ENCODE assay signal across 11 cellular contexts in genomic region chr1:29736582-29737188, GRCh38.
DNase-seq lines count a peak whose midpoint lies in the region; ATAC-seq, FAIRE-seq and TF ChIP-seq lines count a peak whose summit lies in the region.
"Had no signal": no experiment of that assay in that cellular context is flagged by ENCODE, and none has a peak within 500 bp of the region (broad histone marks: within the 10 kb centered on the region; RNA-seq: fewer than 3 reads in every experiment).

No MANE protein-coding gene starts in this region.

- in situ Hi-C loops in HepG2 (cut with HindIII; ENCODE audit: extremely low pct_ligation_motif_present, low pct_unique_long_range_greater_than_20kb), result no loop called here

- TF ChIP-seq EP300 in HepG2 (IDR thresholded peaks at IDR 0.05; ENCODE audit: low read depth in 2 of 2, low read length in 2 of 2), result no peak
- no peak for TF ChIP-seq EP300 in HepG2 (CRISPR knock-in tag; IDR thresholded peaks at IDR 0.05; ENCODE audit: borderline replicate concordance)
- no peak for TF ChIP-seq EP300 in upper lobe of left lung (IDR thresholded peaks at IDR 0.05)

- H3K4me1 ChIP-seq in HepG2 (ENCODE audit: insufficient read depth, low read length) (no peaks in the 10 kb centered on the region), right lobe of liver (no peaks in the 10 kb centered on the region), upper lobe of left lung (no peaks in the 10 kb centered on the region)

- H3K9me3 ChIP-seq in HepG2 (ENCODE audit: low read length) (no peaks in the 10 kb centered on the region), right lobe of liver (no peaks in the 10 kb centered on the region), upper lobe of left lung (no peaks in the 10 kb centered on the region)

- FAIRE-seq in HepG2 (lab: Jason Lieb, UNC), result no peak
- FAIRE-seq: D721Med had no signal

- TF ChIP-seq POLR2A in HepG2 (IDR thresholded peaks at IDR 0.05; ENCODE audit: insufficient read depth in 1 of 2, low read depth in 2 of 2, low read length in 2 of 2) (no peak), right lobe of liver (IDR thresholded peaks at IDR 0.05) (no peak), upper lobe of left lung (IDR thresholded peaks at IDR 0.05) (no peak)

- CTCF ChIA-PET in HepG2 (lab: Yijun Ruan, JAX; ENCODE audit: low intra/inter-chr PET ratio, low total read pairs) (no interaction called here), RWPE1 (lab: Yijun Ruan, JAX) (no interaction called here)

- no peaks in the 10 kb centered on the region for H4K20me1 ChIP-seq in HepG2 (ENCODE audit: insufficient read depth, low read length)

- TF ChIP-seq RAD21 in HepG2 (CRISPR knock-in tag; IDR thresholded peaks at IDR 0.05), result no peak

- no peaks in the 10 kb centered on the region for H3K27me3 ChIP-seq in HepG2 (ENCODE audit: control insufficient read depth in 1 of 2, insufficient read depth in 2 of 2, low read length in 2 of 2)
- H3K27me3 ChIP-seq in right lobe of liver, result no peaks in the 10 kb centered on the region
- H3K27me3 ChIP-seq in upper lobe of left lung, result no peaks in the 10 kb centered on the region

- H3K79me2 ChIP-seq in HepG2 (ENCODE audit: insufficient read depth, low read length), result no peaks in the 10 kb centered on the region

- H3K9ac ChIP-seq in HepG2 (ENCODE audit: insufficient read depth, low read depth, low read length), result no peak overlapping the region

- no peak overlapping the region for H2AFZ ChIP-seq in HepG2 (ENCODE audit: low read length)

- WGBS in HepG2 (ENCODE audit: low lambda C conversion rate), result 16% methylated on average over 5 of the region's 5 CpGs
- WGBS in right lobe of liver (ENCODE audit: insufficient coverage, low coverage, low lambda C conversion rate, missing lambda C conversion rate), result 55% methylated on average over 5 of the region's 5 CpGs
- 68 to 73% methylated on average over 5 of the region's 5 CpGs for WGBS in upper lobe of left lung, 2 donors

- POLR2A ChIA-PET in HepG2 (lab: Yijun Ruan, JAX), result no interaction called here
- POLR2A ChIA-PET in RWPE1 (lab: Yijun Ruan, JAX; ENCODE audit: low non-redundant PET), result no interaction called here

- DNase-seq in HepG2 (ENCODE audit: low spot score) (peak; percentile 20), right lobe of liver (no peak), RWPE1 (ENCODE audit: low spot score) (peak; percentile 58), fibroblast of villous mesenchyme (ENCODE audit: low read depth) (peak; percentile 59), upper lobe of left lung (no peak)
- DNase-seq: HCEC 1CT, NCI-H2227 treated with DMSO at 0.1 percent for 48 hours had no signal

- H3K27ac ChIP-seq in HepG2 (ENCODE audit: extremely low read length, insufficient read depth, low read length), result no peak overlapping the region
- no peak overlapping the region for H3K27ac ChIP-seq in right lobe of liver
- no peak overlapping the region for H3K27ac ChIP-seq in RWPE1
- H3K27ac ChIP-seq in upper lobe of left lung, result no peak overlapping the region

- H3K36me3 ChIP-seq in HepG2 (replicated peaks in 1 of 2; ENCODE audit: control insufficient read depth in 1 of 2, insufficient read depth in 2 of 2, low read length in 2 of 2) (no peaks in the 10 kb centered on the region), right lobe of liver (no peaks in the 10 kb centered on the region), upper lobe of left lung (no peaks in the 10 kb centered on the region)

- no peak overlapping the region for H3K4me3 ChIP-seq in HepG2 (replicated peaks in 1 of 3; ENCODE audit: insufficient read depth in 1 of 3, low read depth in 2 of 3, low read length in 3 of 3)
- H3K4me3 ChIP-seq in right lobe of liver, result no peak overlapping the region
- H3K4me3 ChIP-seq in fibroblast of villous mesenchyme (ENCODE audit: low read depth, low read length), result no peak overlapping the region
- H3K4me3 ChIP-seq in upper lobe of left lung, result no peak overlapping the region

- ATAC-seq in HepG2 (no peak), right lobe of liver (no peak), HG03095 (IDR thresholded peaks at IDR 0.05; ENCODE audit: unreplicated experiment) (no peak), upper lobe of left lung (ENCODE audit: low FRiP score in 2 of 2) (no peak), HG02840 (IDR thresholded peaks at IDR 0.05; ENCODE audit: low FRiP score, unreplicated experiment) (no peak), GM21526 (IDR thresholded peaks at IDR 0.05; ENCODE audit: low FRiP score, unreplicated experiment) (no peak)

- no peak overlapping the region for H3K4me2 ChIP-seq in HepG2 (ENCODE audit: low read depth, low read length)

- intact Hi-C loops in HepG2 (cut with micrococcal nuclease; ENCODE audit: unreplicated experiment), result no loop called here
- intact Hi-C loops in right lobe of liver (cut with DNase I), result no loop called here

- BruUV-seq in HepG2 (replicated peaks; lab: Mats Ljungman, UMichigan), result no TSS peak

- TF ChIP-seq CTCF in HepG2 (CRISPR knock-in tag; IDR thresholded peaks at IDR 0.05) (no peak), right lobe of liver (IDR thresholded peaks at IDR 0.05) (no peak), RWPE1 (conservative IDR thresholded peaks at IDR 0.05; ENCODE audit: low read depth) (no peak), fibroblast of villous mesenchyme (IDR thresholded peaks at IDR 0.05; ENCODE audit: insufficient read depth, low read depth, low read length) (no peak), upper lobe of left lung (IDR thresholded peaks at IDR 0.05) (no peak)

TF ChIP-seq in HepG2, 621 proteins besides CTCF, POLR2A, EP300 and RAD21 (continues in another document):
- TF ChIP-seq JUND (CRISPR knock-in tag; IDR thresholded peaks at IDR 0.05), result no peak
- TF ChIP-seq ZNF572 (CRISPR knock-in tag; IDR thresholded peaks at IDR 0.05), result no peak
- no peak for TF ChIP-seq ZNF484 (CRISPR knock-in tag; IDR thresholded peaks at IDR 0.05; ENCODE audit: borderline replicate concordance, low read depth)
- peak; percentile 97 for TF ChIP-seq EHMT2 (IDR thresholded peaks at IDR 0.05; ENCODE audit: borderline replicate concordance, low read depth, low read length)
- TF ChIP-seq ZNF441 (CRISPR knock-in tag; IDR thresholded peaks at IDR 0.05; ENCODE audit: borderline replicate concordance), result 0 out of 2 replicates have a peak, but pooled peaks have one; percentile 32
- TF ChIP-seq MED1 (CRISPR knock-in tag; IDR thresholded peaks at IDR 0.05), result 0 out of 2 replicates have a peak, but pooled peaks have one; percentile 25
- TF ChIP-seq ZNF557 (CRISPR knock-in tag; IDR thresholded peaks at IDR 0.05), result peak; percentile 46; the same call in 1 of the 2 replicates
- no peak for TF ChIP-seq MTA3 (CRISPR knock-in tag; IDR thresholded peaks at IDR 0.05)
- TF ChIP-seq PATZ1 (CRISPR knock-in tag; IDR thresholded peaks at IDR 0.05), result no peak
- 0 out of 2 replicates have a peak, but pooled peaks have one; percentile 25 for TF ChIP-seq ZSCAN9 (CRISPR knock-in tag; IDR thresholded peaks at IDR 0.05; ENCODE audit: borderline replicate concordance)
- TF ChIP-seq REST (IDR thresholded peaks at IDR 0.05; ENCODE audit: borderline replicate concordance in 1 of 2, low read depth in 1 of 2, low read length in 2 of 2), result peak; percentile 73 to 95

Comparison
In these comparisons a context has a peak if more than half of its experiments do, and no peak if none do; other contexts are left out.
1. DNase-seq: peak in HepG2 (single experiment), RWPE1 (single experiment) and fibroblast of villous mesenchyme (single experiment); none in right lobe of liver (0 of 3) and upper lobe of left lung (0 of 2).